In the genomic region with DNA sequence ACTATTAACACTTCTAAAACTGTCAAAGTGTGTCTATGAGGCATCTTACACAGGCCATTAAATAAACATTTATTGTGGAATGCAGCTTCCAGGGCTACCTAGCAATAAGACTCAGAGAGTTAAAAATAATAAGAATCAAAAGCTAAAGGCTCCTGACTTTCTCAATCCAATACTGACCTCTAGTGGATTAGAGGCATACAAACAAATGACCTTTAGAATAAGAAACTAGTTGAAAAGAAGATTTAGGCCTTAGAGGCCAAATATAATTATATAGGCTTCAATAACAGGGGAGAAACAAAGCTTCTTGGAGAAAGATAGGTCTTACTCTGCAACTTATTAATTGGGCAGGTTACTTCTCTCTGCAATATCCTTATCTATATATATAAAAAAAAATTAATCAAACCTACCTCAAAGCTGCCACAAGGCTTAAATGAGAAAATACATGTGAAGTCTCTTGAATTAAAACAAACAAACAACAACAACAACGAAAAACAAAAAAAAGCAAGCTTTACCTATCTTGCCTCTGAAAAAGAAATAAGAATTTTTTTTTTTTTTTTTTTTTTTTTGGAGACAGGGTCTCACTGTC, we compare ENCODE assay signal across 8 cellular contexts.
DNase-seq lines count a peak whose midpoint lies in the region; ATAC-seq and TF ChIP-seq lines count a peak whose summit lies in the region.

No MANE protein-coding gene starts in this region.

- no peak overlapping the region for H3K4me3 ChIP-seq in KMS-11 (IDR thresholded peaks at IDR 0.05; ENCODE audit: insufficient read depth, low read depth, low read length)
- no peak overlapping the region for H3K4me3 ChIP-seq in parathyroid adenoma (ENCODE audit: low read depth, low read length)
- H3K4me3 ChIP-seq in MG63, result no peak overlapping the region

- H3K27ac ChIP-seq in KMS-11, result no peak overlapping the region
- no peak overlapping the region for H3K27ac ChIP-seq in RWPE1
- no peak overlapping the region for H3K27ac ChIP-seq in parathyroid adenoma

- H3K36me3 ChIP-seq in KMS-11 (ENCODE audit: insufficient read depth) (no peaks in the 10 kb centered on the region), parathyroid adenoma (ENCODE audit: control insufficient read depth, insufficient read depth, low read length) (no peaks in the 10 kb centered on the region), MG63 (no peaks in the 10 kb centered on the region)

- H4K20me1 ChIP-seq in KMS-11 (ENCODE audit: insufficient read depth), result no peaks in the 10 kb centered on the region

- TF ChIP-seq CTCF in KMS-11 (conservative IDR thresholded peaks at IDR 0.05; ENCODE audit: low read depth, low read length) (peak; percentile 89), RWPE1 (conservative IDR thresholded peaks at IDR 0.05; ENCODE audit: low read depth) (peak; percentile 66), parathyroid adenoma (IDR thresholded peaks at IDR 0.05) (peak; percentile 74)

- H3K9ac ChIP-seq in KMS-11 (no peak overlapping the region), parathyroid adenoma (no peak overlapping the region)

- DNase-seq in GDM1 (lab: John Stamatoyannopoulos, UW) (peak; percentile 1), RWPE1 (ENCODE audit: low spot score) (peak; percentile 30), fibroblast of gingiva (ENCODE audit: low read depth) (peak; percentile 42), MG63 (no peak)
- DNase-seq in activated CD4-positive, alpha-beta T cell treated with anti-CD3 and anti-CD28 coated beads, Interleukin-2, amount 50 U/mL, for 48 hours, result no peak

- H3K9me3 ChIP-seq in parathyroid adenoma (ENCODE audit: control insufficient read depth, low read length) (no peaks in the 10 kb centered on the region), MG63 (no peaks in the 10 kb centered on the region)

- CTCF ChIA-PET in RWPE1 (lab: Yijun Ruan, JAX), result interaction anchor here (0.6 to 2.0 kb wide), 19 partner anchors 11 to 1032 kb away, joined by 3 to 17 read pairs (median 3); no protein-coding TSS in a partner anchor

- H3K4me2 ChIP-seq in KMS-11 (no peak overlapping the region), parathyroid adenoma (ENCODE audit: low read length) (no peak overlapping the region)

- H3K4me1 ChIP-seq in KMS-11 (ENCODE audit: low read depth, poor library complexity, severe bottlenecking) (no peaks in the 10 kb centered on the region), parathyroid adenoma (no peaks in the 10 kb centered on the region)

- ATAC-seq in HG02763 (IDR thresholded peaks at IDR 0.05; ENCODE audit: unreplicated experiment), result no peak

- no peak overlapping the region for H2AFZ ChIP-seq in KMS-11 (ENCODE audit: low read depth)
- no peak overlapping the region for H2AFZ ChIP-seq in parathyroid adenoma

- H3K27me3 ChIP-seq in KMS-11 (ENCODE audit: insufficient read depth, low read depth) (no peaks in the 10 kb centered on the region), parathyroid adenoma (ENCODE audit: control insufficient read depth, insufficient read depth, low read length) (no peaks in the 10 kb centered on the region), MG63 (no peaks in the 10 kb centered on the region)

- POLR2A ChIA-PET in RWPE1 (lab: Yijun Ruan, JAX; ENCODE audit: low non-redundant PET), result no interaction called here

- H3K79me2 ChIP-seq in KMS-11 (ENCODE audit: insufficient read depth, low read depth), result no peaks in the 10 kb centered on the region
- no peaks in the 10 kb centered on the region for H3K79me2 ChIP-seq in parathyroid adenoma

Comparison
In these comparisons a context has a peak if more than half of its experiments do, and no peak if none do; other contexts are left out.
1. DNase-seq: peak in GDM1 (single experiment), RWPE1 (single experiment) and fibroblast of gingiva (single experiment); none in MG63 (single experiment) and activated CD4-positive, alpha-beta T cell treated with anti-CD3 and anti-CD28 coated beads, Interleukin-2, amount 50 U/mL, for 48 hours (0 of 2).
2. Peak in every context shown above with its lines, with median percentiles within 50 percentile points of each other: CTCF ChIP-seq.